In genomic region chr19:1238373-1239303, GRCh38 we compare ENCODE assay signal across 8 cellular contexts. TPM values are rescaled to one million over a fixed set of nuclear protein-coding genes. Genes with fewer than 3 reads are reported as not detected.
A peak's percentile ranks its signal among the peaks of the same experiment; 100 is the strongest.
DNase-seq lines count a peak whose midpoint lies in the region; ATAC-seq and TF ChIP-seq lines count a peak whose summit lies in the region.

No MANE protein-coding gene starts in this region.

- H3K9me3 Mint-ChIP-seq in CD8-positive, alpha-beta memory T cell: no peaks in the 10 kb centered on the region
- no peaks in the 10 kb centered on the region for H3K9me3 Mint-ChIP-seq in endothelial cell (ENCODE audit: unreplicated experiment)

- DNase-seq in CD8-positive, alpha-beta memory T cell: peak in 1 of 5 donors; percentile 55
- DNase-seq in RWPE1 (ENCODE audit: low spot score) (no peak), endothelial cell (ENCODE audit: low spot score) (no peak), prostate gland (ENCODE audit: low spot score) (no peak), occipital lobe (lab: John Stamatoyannopoulos, UW) (no peak)

- peaks cover 6 to 8% of the 10 kb centered on the region in 2 donors for H3K27me3 Mint-ChIP-seq in CD8-positive, alpha-beta memory T cell
- H3K27me3 Mint-ChIP-seq in endothelial cell (ENCODE audit: unreplicated experiment): peaks cover 20% of the 10 kb centered on the region

- TF ChIP-seq CTCF in RWPE1 (conservative IDR thresholded peaks at IDR 0.05; ENCODE audit: low read depth): no peak
- TF ChIP-seq CTCF in endothelial cell (IDR thresholded peaks at IDR 0.05; ENCODE audit: unreplicated experiment): no peak
- no peak for TF ChIP-seq CTCF in prostate gland (IDR thresholded peaks at IDR 0.05)

- H3K4me3 ChIP-seq in CD8-positive, alpha-beta memory T cell (ENCODE audit: low read length): no peak overlapping the region
- H3K4me3 ChIP-seq in prostate gland: peak overlapping the region; percentile 36 to 48

- no peak overlapping the region for H3K27ac ChIP-seq in CD8-positive, alpha-beta memory T cell (ENCODE audit: low read depth, low read length)
- peak overlapping the region; percentile 100 for H3K27ac ChIP-seq in RWPE1
- peak overlapping the region; percentile 85 to 89 for H3K27ac ChIP-seq in prostate gland

- no peaks in the 10 kb centered on the region for H3K9me3 ChIP-seq in CD8-positive, alpha-beta memory T cell (ENCODE audit: low read length)
- no peaks in the 10 kb centered on the region for H3K9me3 ChIP-seq in prostate gland

- CTCF ChIA-PET in CD8-positive, alpha-beta memory T cell (lab: Charles Lee): interaction anchor here (1.0 to 1.6 kb wide), 4 partner anchors 15 to 183 kb away, joined by 3 to 4 read pairs (median 3); partner anchors contain the start of gene CIRBP
- CTCF ChIA-PET in RWPE1 (lab: Yijun Ruan, JAX): interaction anchor here (0.5 to 1.5 kb wide), 5 partner anchors 15 to 375 kb away, joined by 3 to 5 read pairs (median 3); no protein-coding TSS in a partner anchor

- H3K27ac Mint-ChIP-seq in CD8-positive, alpha-beta memory T cell: peak overlapping the region; percentile 37 to 91 (median 87)
- peak overlapping the region; percentile 4 for H3K27ac Mint-ChIP-seq in endothelial cell (ENCODE audit: unreplicated experiment)

- POLR2A ChIA-PET in CD8-positive, alpha-beta memory T cell (lab: Charles Lee): interaction anchor here (0.6 to 1.8 kb wide), 5 partner anchors 31 to 579 kb away, joined by 3 to 8 read pairs (median 3); partner anchors contain the start of gene CIRBP
- POLR2A ChIA-PET in RWPE1 (lab: Yijun Ruan, JAX; ENCODE audit: low non-redundant PET): interaction anchor here (0.5 to 0.7 kb wide), 2 partner anchors 8 to 31 kb away, joined by 3 to 6 read pairs; no protein-coding TSS in a partner anchor

- peaks cover 34% of the 10 kb centered on the region for H3K4me1 ChIP-seq in CD8-positive, alpha-beta memory T cell (ENCODE audit: insufficient read depth, low read length)
- H3K4me1 ChIP-seq in prostate gland (replicated peaks): peaks cover 16% of the 10 kb centered on the region

- WGBS in prostate gland: 59% methylated on average over 32 of the region's 34 CpGs

- ATAC-seq in HG03045 (IDR thresholded peaks at IDR 0.05; ENCODE audit: unreplicated experiment) (no peak), GM21367 (IDR thresholded peaks at IDR 0.05; ENCODE audit: unreplicated experiment) (no peak), HG03442 (IDR thresholded peaks at IDR 0.05; ENCODE audit: unreplicated experiment) (no peak)

- peaks cover 0 to 4% (median 0%) of the 10 kb centered on the region in 3 donors for H3K36me3 Mint-ChIP-seq in CD8-positive, alpha-beta memory T cell
- no peaks in the 10 kb centered on the region for H3K36me3 Mint-ChIP-seq in endothelial cell (ENCODE audit: low read depth, unreplicated experiment)

- intact Hi-C loops in prostate gland (cut with DNase I): no loop called here

- peak overlapping the region; percentile 54 to 92 (median 83) for H3K4me3 Mint-ChIP-seq in CD8-positive, alpha-beta memory T cell
- H3K4me3 Mint-ChIP-seq in endothelial cell (ENCODE audit: unreplicated experiment): peak overlapping the region; percentile 89

- TF ChIP-seq POLR2A in prostate gland (IDR thresholded peaks at IDR 0.05): no peak

- H3K27me3 ChIP-seq in CD8-positive, alpha-beta memory T cell (ENCODE audit: insufficient read depth, low read length, poor library complexity, severe bottlenecking): no peaks in the 10 kb centered on the region
- H3K27me3 ChIP-seq in prostate gland (replicated peaks; ENCODE audit: insufficient read depth): no peaks in the 10 kb centered on the region

- peaks cover 16 to 45% (median 19%) of the 10 kb centered on the region in 3 donors for H3K4me1 Mint-ChIP-seq in CD8-positive, alpha-beta memory T cell
- peaks cover 5% of the 10 kb centered on the region for H3K4me1 Mint-ChIP-seq in endothelial cell (ENCODE audit: unreplicated experiment)

- no peaks in the 10 kb centered on the region for H3K36me3 ChIP-seq in CD8-positive, alpha-beta memory T cell (ENCODE audit: insufficient read depth, low read length)
- H3K36me3 ChIP-seq in prostate gland: no peaks in the 10 kb centered on the region

RNA-seq across cellular contexts. Expression of gene CBARP, which starts 0.8 kb away (rescaled TPM):
- total RNA-seq in CD8-positive, alpha-beta memory T cell: under 1 TPM; 0.22 to 0.80 TPM
- not detected for polyA plus RNA-seq in CD8-positive, alpha-beta memory T cell
- total RNA-seq in endothelial cell (ENCODE audit: unreplicated experiment) (10.4 TPM), prostate gland (1 to 10 TPM in 1 of 2 donors, under 1 TPM in 1; 0.68 to 4.4 TPM), occipital lobe (6.6 TPM)

RNA-seq across cellular contexts. Expression of gene ATP5F1D, which starts 2.9 kb away (rescaled TPM):
- total RNA-seq in CD8-positive, alpha-beta memory T cell: 100 to 1,000 TPM; 179 to 180 TPM
- polyA plus RNA-seq in CD8-positive, alpha-beta memory T cell: 271 TPM
- total RNA-seq in endothelial cell (ENCODE audit: unreplicated experiment) (175 TPM), prostate gland (100 to 1,000 TPM; 109 to 151 TPM), occipital lobe (11.9 TPM)

RNA-seq across cellular contexts. Expression of gene MIDN, which starts 9.7 kb away (rescaled TPM):
- 10 to 100 TPM; 39.8 to 45.3 TPM for total RNA-seq in CD8-positive, alpha-beta memory T cell
- polyA plus RNA-seq in CD8-positive, alpha-beta memory T cell: 14.6 TPM
- total RNA-seq in endothelial cell (ENCODE audit: unreplicated experiment) (204 TPM), prostate gland (10 to 100 TPM; 35.8 to 42.9 TPM), occipital lobe (15.3 TPM)

RNA-seq across cellular contexts. Expression of gene CIRBP, which starts 30.5 kb away (rescaled TPM):
- 100 to 1,000 TPM; 253 to 258 TPM for total RNA-seq in CD8-positive, alpha-beta memory T cell
- polyA plus RNA-seq in CD8-positive, alpha-beta memory T cell: 238 TPM
- 315 TPM for total RNA-seq in endothelial cell (ENCODE audit: unreplicated experiment)
- 100 to 1,000 TPM; 753 to 863 TPM for total RNA-seq in prostate gland
- total RNA-seq in occipital lobe: 598 TPM

RNA-seq across cellular contexts. Expression of gene STK11, which starts 33.1 kb away (rescaled TPM):
- total RNA-seq in CD8-positive, alpha-beta memory T cell: 10 to 100 TPM; 66.9 to 69.7 TPM
- 37.0 TPM for polyA plus RNA-seq in CD8-positive, alpha-beta memory T cell
- total RNA-seq in endothelial cell (ENCODE audit: unreplicated experiment): 63.9 TPM
- 100 to 1,000 TPM in 1 of 2 donors, 10 to 100 TPM in 1; 75.1 to 157 TPM for total RNA-seq in prostate gland
- 49.0 TPM for total RNA-seq in occipital lobe
